Comparison of ENCODE assay signal across 12 cellular contexts in the genomic region with DNA sequence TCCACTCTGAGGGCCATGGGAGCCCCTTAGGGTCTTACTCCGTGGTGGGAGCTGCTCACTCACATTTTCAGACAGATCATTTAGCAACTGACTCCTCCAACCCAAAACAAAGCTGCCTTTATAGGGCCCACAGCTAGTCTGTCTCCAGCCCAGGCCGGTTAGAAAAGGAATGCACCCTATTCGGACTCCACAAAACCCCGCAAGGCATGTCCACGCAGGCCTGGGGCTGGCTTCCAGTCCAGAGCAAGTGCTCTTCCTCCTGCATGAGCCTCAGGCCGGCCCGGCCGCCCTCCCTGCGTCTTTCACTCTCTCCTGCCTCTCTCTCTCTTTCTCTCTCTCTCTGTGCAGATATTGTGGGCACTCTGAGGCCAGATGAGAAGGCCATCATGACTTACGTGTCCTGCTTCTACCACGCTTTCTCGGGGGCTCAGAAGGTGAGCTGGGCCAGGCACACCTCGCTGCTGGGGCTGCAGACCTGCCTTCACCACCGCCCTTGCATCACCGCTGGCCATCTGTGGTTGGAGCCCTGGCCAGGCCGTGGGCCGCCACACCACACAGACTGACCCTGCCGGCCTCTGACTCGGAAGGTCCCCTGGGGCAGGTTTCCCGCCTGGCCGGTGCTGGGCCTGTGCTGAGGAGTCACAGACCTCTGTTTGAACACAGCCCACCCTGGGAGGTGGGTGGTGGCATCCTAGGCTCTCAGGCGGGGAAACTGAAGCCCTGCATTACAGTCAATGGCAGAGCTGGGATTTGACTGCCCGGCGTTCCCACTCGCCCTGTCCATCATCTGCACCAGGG. TPM values are rescaled to one million over a fixed set of nuclear protein-coding genes. Genes with fewer than 3 reads are reported as not detected.
A peak's percentile ranks its signal among the peaks of the same experiment; 100 is the strongest.
DNase-seq lines count a peak whose midpoint lies in the region; ATAC-seq and TF ChIP-seq lines count a peak whose summit lies in the region.
"Had no signal": no experiment of that assay in that cellular context is flagged by ENCODE, and none has a peak within 500 bp of the region (broad histone marks: within the 10 kb centered on the region; RNA-seq: fewer than 3 reads in every experiment).

No MANE protein-coding gene starts in this region.

- H3K9me3 Mint-ChIP-seq in central memory CD8-positive, alpha-beta T cell = no peaks in the 10 kb centered on the region
- H3K9me3 Mint-ChIP-seq: activated T-helper 2 cell treated with anti-CD3 and anti-CD28 coated beads, Interferon-gamma antibody, Interleukin-2, Interleukin-4, amounts not matched to agents 10 μg/mL and 5 μg/mL and 100 μg/mL, durations not matched to agents 14 hours and 24 hours and 36 hours had no signal

- intact Hi-C loops in PC-9 (cut with micrococcal nuclease; ENCODE audit: unreplicated experiment) = no loop called here
- intact Hi-C loops in lower lobe of right lung (cut with DNase I) = no loop called here

- H3F3A ChIP-seq in PC-9 (ENCODE audit: insufficient read depth, low read depth) = peaks cover 87% of the 10 kb centered on the region

- TF ChIP-seq POLR2A in suprapubic skin (IDR thresholded peaks at IDR 0.05) = no peak

- H3K36me3 ChIP-seq in PC-9 (ENCODE audit: low read depth) (peaks cover 60% of the 10 kb centered on the region), lower lobe of right lung (peaks cover 98% of the 10 kb centered on the region), suprapubic skin (peaks cover 95% of the 10 kb centered on the region)

- H3K79me2 ChIP-seq in PC-9 (ENCODE audit: low read depth) = peaks cover 51% of the 10 kb centered on the region

- H3K27ac ChIP-seq in PC-9 = 0 out of 2 replicates have a peak overlapping the region, but pooled peaks have one; percentile 3
- H3K27ac ChIP-seq in lower lobe of right lung = peak overlapping the region; percentile 24
- H3K27ac ChIP-seq in suprapubic skin = peak overlapping the region; percentile 67

- no peak overlapping the region for H3K4me3 ChIP-seq in PC-9
- H3K4me3 ChIP-seq in lower lobe of right lung = no peak overlapping the region
- no peak overlapping the region for H3K4me3 ChIP-seq in suprapubic skin

- peaks cover 22% of the 10 kb centered on the region for H3K4me1 ChIP-seq in PC-9 (replicated peaks; ENCODE audit: insufficient read depth)
- H3K4me1 ChIP-seq in lower lobe of right lung = peaks cover 68% of the 10 kb centered on the region
- peaks cover 72% of the 10 kb centered on the region for H3K4me1 ChIP-seq in suprapubic skin

- H3K4me2 ChIP-seq in PC-9 = no peak overlapping the region

- H3K9me2 ChIP-seq in PC-9 (ENCODE audit: insufficient read depth) = no peaks in the 10 kb centered on the region

- POLR2A ChIA-PET in PC-9 (lab: Charles Lee; ENCODE audit: unreplicated experiment) = no interaction called here

- no peak overlapping the region for H2AFZ ChIP-seq in PC-9

- peaks cover 15% of the 10 kb centered on the region; the same call in 1 of the 2 replicates for H4K20me1 ChIP-seq in PC-9 (ENCODE audit: insufficient read depth)

- 55% methylated on average over 21 of the region's 25 CpGs for WGBS in suprapubic skin

- H3K9me3 ChIP-seq in PC-9 (ENCODE audit: insufficient read depth, low read depth) (no peaks in the 10 kb centered on the region), lower lobe of right lung (no peaks in the 10 kb centered on the region), suprapubic skin (no peaks in the 10 kb centered on the region)

- no TSS peak for BruUV-seq in PC-9 (replicated peaks; lab: Mats Ljungman, UMichigan)

- TF ChIP-seq EP300 in suprapubic skin (IDR thresholded peaks at IDR 0.05) = no peak

- CTCF ChIA-PET in PC-9 (lab: Charles Lee) = no interaction called here

- H3K36me3 Mint-ChIP-seq in central memory CD8-positive, alpha-beta T cell (ENCODE audit: insufficient read depth) = peaks cover 30% of the 10 kb centered on the region

- no peak for ATAC-seq in central memory CD8-positive, alpha-beta T cell (replicated peaks; ENCODE audit: extremely low read depth, poor library complexity, severe bottlenecking)
- peak in 1 of 2 donors; percentile 1 for ATAC-seq in lower lobe of right lung

- no peaks in the 10 kb centered on the region for H3K27me3 Mint-ChIP-seq in central memory CD8-positive, alpha-beta T cell

- TF ChIP-seq CTCF in PC-9 (conservative IDR thresholded peaks at IDR 0.05) (no peak), lower lobe of right lung (IDR thresholded peaks at IDR 0.05) (no peak), suprapubic skin (IDR thresholded peaks at IDR 0.05) (no peak)

- peaks cover 11% of the 10 kb centered on the region for H3K4me1 Mint-ChIP-seq in central memory CD8-positive, alpha-beta T cell

- H3K27ac Mint-ChIP-seq in central memory CD8-positive, alpha-beta T cell (ENCODE audit: low read depth) = peak overlapping the region; percentile 2
- H3K27ac Mint-ChIP-seq: activated T-helper 2 cell treated with anti-CD3 and anti-CD28 coated beads, Interferon-gamma antibody, Interleukin-2, Interleukin-4, amounts not matched to agents 10 μg/mL and 5 μg/mL and 100 μg/mL, durations not matched to agents 14 hours and 24 hours and 36 hours had no signal

- H3K27me3 ChIP-seq in PC-9 (ENCODE audit: insufficient read depth, low read depth) (no peaks in the 10 kb centered on the region), lower lobe of right lung (ENCODE audit: low read depth) (no peaks in the 10 kb centered on the region), suprapubic skin (no peaks in the 10 kb centered on the region)

- no peak overlapping the region for H3K4me3 Mint-ChIP-seq in central memory CD8-positive, alpha-beta T cell

- DNase-seq in PC-9 (no peak), lower lobe of right lung (no peak), suprapubic skin (ENCODE audit: low spot score in 2 of 2) (no peak), COLO668 (lab: John Stamatoyannopoulos, UW; ENCODE audit: unreplicated experiment) (no peak), NCI-H146 treated with DMSO at 0.1 percent for 48 hours (lab: John Stamatoyannopoulos, UW; ENCODE audit: unreplicated experiment) (no peak), cerebellar nuclear complex (lab: John Stamatoyannopoulos, UW) (no peak)
- DNase-seq in central memory CD8-positive, alpha-beta T cell (ENCODE audit: low spot score in 2 of 2) = no peak
- DNase-seq in effector CD4-positive, alpha-beta T cell = no peak
- DNase-seq: DND-41, NCI-H2171, T-helper 2 cell had no signal

RNA-seq across cellular contexts. Expression of a gene that starts 33.1 kb away (rescaled TPM):
- total RNA-seq in PC-9 (2021) (38.4 and 43.9 TPM in 2 replicates), lower lobe of right lung (18.2 TPM), suprapubic skin (10 to 100 TPM in 3 of 4 donors, 1 to 10 TPM in 1; 8.0 to 31.3 (median 15.7) TPM)

Comparison
In these comparisons a context has a peak if more than half of its experiments do, and no peak if none do; other contexts are left out.
1. H3K27ac ChIP-seq: peak in every context shown above with its lines; median percentile 67 in suprapubic skin; 24 in lower lobe of right lung; 3 in PC-9.